Comparison of ENCODE assay signal across 23 cellular contexts in genomic region chr17:26775219-26775822, GRCh38.
"Had no signal": no experiment of that assay in that cellular context is flagged by ENCODE, and none has a peak within 500 bp of the region (broad histone marks: within the 10 kb centered on the region; RNA-seq: fewer than 3 reads in every experiment).

No MANE protein-coding gene starts in this region.

- H3K36me3 ChIP-seq: Peyer's patch had no signal

- H3K27me3 ChIP-seq: Peyer's patch had no signal

- H3K27me3 Mint-ChIP-seq: activated CD4-positive, alpha-beta T cell treated with anti-CD3 and anti-CD28 coated beads, Interleukin-2, amount 10 ng/mL, durations not matched to agents 24 days and 14 days; activated CD8-positive, alpha-beta T cell treated with anti-CD3 and anti-CD28 coated beads for 36 hours; activated naive CD4-positive, alpha-beta T cell treated with anti-CD3 and anti-CD28 coated beads, Interleukin-2, amount 10 ng/mL, durations not matched to agents 7 days and 5 days; T-helper 17 cell had no signal

- H3K27ac ChIP-seq: KMS-11, Peyer's patch, RWPE1 had no signal

- DNase-seq: activated CD4-positive, alpha-beta T cell treated with anti-CD3 and anti-CD28 coated beads for 1 hour; activated CD4-positive, alpha-beta T cell treated with anti-CD3 and anti-CD28 coated beads, Interleukin-2, amount 10 ng/mL, durations not matched to agents 24 days and 14 days; activated CD8-positive, alpha-beta memory T cell treated with anti-CD3 and anti-CD28 coated beads, Interleukin-2, amount 50 U/mL, for 4 hours; activated CD8-positive, alpha-beta T cell treated with anti-CD3 and anti-CD28 coated beads for 36 hours; activated gamma-delta T cell treated with Interleukin-2 at 50 U/mL for 16 hours; activated naive CD4-positive, alpha-beta T cell treated with anti-CD3 and anti-CD28 coated beads, Interleukin-2, amount 10 ng/mL, durations not matched to agents 7 days and 5 days; activated naive CD8-positive, alpha-beta T cell treated with anti-CD3 and anti-CD28 coated beads for 36 hours; activated T-cell treated with anti-CD3 and anti-CD28 coated beads, Interleukin-2, amount 50 U/mL, for 72 hours; MV-4-11; NCI-H1092 treated with DMSO at 0.1 percent for 48 hours; NCI-H1417 treated with DMSO at 0.1 percent for 48 hours; NCI-H1694; NCI-H2081; NCI-H510A treated with DMSO at 0.1 percent for 48 hours; NCI-H69; Peyer's patch; SHP77 treated with DMSO at 0.1 percent for 48 hours; T-helper 17 cell; T-helper 9 cell had no signal

- H3K4me3 Mint-ChIP-seq: activated CD4-positive, alpha-beta T cell treated with anti-CD3 and anti-CD28 coated beads, Interleukin-2, amount 10 ng/mL, durations not matched to agents 24 days and 14 days; activated CD8-positive, alpha-beta T cell treated with anti-CD3 and anti-CD28 coated beads for 36 hours; activated naive CD4-positive, alpha-beta T cell treated with anti-CD3 and anti-CD28 coated beads, Interleukin-2, amount 10 ng/mL, durations not matched to agents 7 days and 5 days; activated naive CD8-positive, alpha-beta T cell treated with anti-CD3 and anti-CD28 coated beads for 36 hours; activated T-cell treated with anti-CD3 and anti-CD28 coated beads, Interleukin-2, amount 50 U/mL, for 72 hours; T-helper 17 cell; WTC11 had no signal

- H3K27ac Mint-ChIP-seq: activated CD4-positive, alpha-beta T cell treated with anti-CD3 and anti-CD28 coated beads, Interleukin-2, amount 10 ng/mL, durations not matched to agents 24 days and 14 days; activated CD8-positive, alpha-beta T cell treated with anti-CD3 and anti-CD28 coated beads for 36 hours; activated naive CD4-positive, alpha-beta T cell treated with anti-CD3 and anti-CD28 coated beads, Interleukin-2, amount 10 ng/mL, durations not matched to agents 7 days and 5 days; activated naive CD8-positive, alpha-beta T cell treated with anti-CD3 and anti-CD28 coated beads for 36 hours; activated T-cell treated with anti-CD3 and anti-CD28 coated beads, Interleukin-2, amount 50 U/mL, for 72 hours; activated T-helper 2 cell treated with anti-CD3 and anti-CD28 coated beads, Interferon-gamma antibody, Interleukin-2, Interleukin-4, amounts not matched to agents 10 μg/mL and 5 μg/mL and 100 μg/mL, durations not matched to agents 14 hours and 24 hours and 36 hours; T-helper 17 cell; WTC11 had no signal

- H3K4me1 Mint-ChIP-seq: activated CD4-positive, alpha-beta T cell treated with anti-CD3 and anti-CD28 coated beads, Interleukin-2, amount 10 ng/mL, durations not matched to agents 24 days and 14 days; activated naive CD4-positive, alpha-beta T cell treated with anti-CD3 and anti-CD28 coated beads, Interleukin-2, amount 10 ng/mL, durations not matched to agents 7 days and 5 days; activated naive CD8-positive, alpha-beta T cell treated with anti-CD3 and anti-CD28 coated beads for 36 hours; T-helper 17 cell; WTC11 had no signal

- H3K4me3 ChIP-seq: Peyer's patch had no signal
